In the genomic region with DNA sequence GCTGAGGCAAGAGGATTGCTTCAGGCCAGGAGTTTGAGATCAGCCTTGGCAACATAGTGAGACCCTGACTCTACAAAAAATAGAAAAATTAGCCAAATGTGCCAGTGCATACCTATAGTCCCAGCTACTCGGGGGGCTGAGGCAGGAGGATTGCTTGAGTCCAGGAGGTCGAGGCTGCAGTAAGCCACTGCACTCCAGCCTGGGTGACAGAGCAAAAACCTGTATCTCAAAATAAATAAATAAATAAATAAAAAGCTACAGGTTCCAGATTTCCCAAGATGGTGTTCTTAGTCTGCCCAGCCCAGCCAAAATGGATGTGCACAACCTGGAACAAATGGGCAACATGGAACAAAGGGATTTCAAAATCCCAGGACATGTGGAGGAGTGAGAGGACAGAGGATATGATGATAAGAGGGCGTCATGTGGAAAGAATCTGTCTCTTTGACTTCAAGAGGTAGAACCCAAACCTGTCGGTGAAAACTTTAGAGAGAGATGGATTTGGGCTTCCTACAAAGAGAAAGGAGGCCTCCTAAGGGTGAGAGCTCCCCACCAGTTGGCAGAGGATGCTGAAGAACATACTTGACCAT, we compare ENCODE assay signal across 29 cellular contexts. TPM values are rescaled to one million over a fixed set of nuclear protein-coding genes. Genes with fewer than 3 reads are reported as not detected.
DNase-seq lines count a peak whose midpoint lies in the region; ATAC-seq, FAIRE-seq and TF ChIP-seq lines count a peak whose summit lies in the region.
"Had no signal": no experiment of that assay in that cellular context is flagged by ENCODE, and none has a peak within 500 bp of the region (broad histone marks: within the 10 kb centered on the region; RNA-seq: fewer than 3 reads in every experiment).

No MANE protein-coding gene starts in this region.

- H3K36me3 ChIP-seq in CD4-positive, CD25-positive, alpha-beta regulatory T cell (ENCODE audit: control insufficient read depth, insufficient read depth, low read length), result no peaks in the 10 kb centered on the region
- H3K36me3 ChIP-seq: ascending aorta, left lung, pancreas had no signal

- H3K9me3 Mint-ChIP-seq in CD4-positive, CD25-positive, alpha-beta regulatory T cell, result no peaks in the 10 kb centered on the region
- no peaks in the 10 kb centered on the region for H3K9me3 Mint-ChIP-seq in activated CD8-positive, alpha-beta T cell treated with anti-CD3 and anti-CD28 coated beads, Interleukin-2, amount 10 ng/mL, durations not matched to agents 7 days and 5 days (ENCODE audit: insufficient read depth)
- H3K9me3 Mint-ChIP-seq in immature natural killer cell, result no peaks in the 10 kb centered on the region
- H3K9me3 Mint-ChIP-seq: activated B cell treated with CpG ODN at 0.5 μM for 24 hours; activated naive CD4-positive, alpha-beta T cell treated with anti-CD3 and anti-CD28 coated beads, Interleukin-2, amount 50 U/mL, for 72 hours; naive thymus-derived CD8-positive, alpha-beta T cell had no signal

- H3K4me1 Mint-ChIP-seq in CD4-positive, CD25-positive, alpha-beta regulatory T cell, result peaks cover 11 to 34% (median 19%) of the 10 kb centered on the region in 4 donors
- peaks cover 23% of the 10 kb centered on the region for H3K4me1 Mint-ChIP-seq in activated CD8-positive, alpha-beta T cell treated with anti-CD3 and anti-CD28 coated beads, Interleukin-2, amount 10 ng/mL, durations not matched to agents 7 days and 5 days (ENCODE audit: low read depth)
- H3K4me1 Mint-ChIP-seq in immature natural killer cell, result peaks cover 32 to 43% of the 10 kb centered on the region in 2 donors

- H3K4me2 ChIP-seq in A549, result peak overlapping the region; percentile 79; the same call in 1 of the 3 replicates

- 82% methylated on average over 4 of the region's 4 CpGs for WGBS in A549 (ENCODE audit: missing lambda C conversion rate)

- no peak overlapping the region for H3K4me3 ChIP-seq in A549
- H3K4me3 ChIP-seq in CD4-positive, CD25-positive, alpha-beta regulatory T cell (ENCODE audit: low read depth, low read length), result no peak overlapping the region
- H3K4me3 ChIP-seq: ascending aorta, GM12878, GM23248, left lung, smooth muscle cell had no signal

- peak overlapping the region; percentile 80 to 95 (median 93) for H3K4me3 Mint-ChIP-seq in CD4-positive, CD25-positive, alpha-beta regulatory T cell
- no peak overlapping the region for H3K4me3 Mint-ChIP-seq in activated CD8-positive, alpha-beta T cell treated with anti-CD3 and anti-CD28 coated beads, Interleukin-2, amount 10 ng/mL, durations not matched to agents 7 days and 5 days
- H3K4me3 Mint-ChIP-seq in immature natural killer cell, result peak overlapping the region in 4 of 5 donors; percentile 15 to 97 (median 65)
- H3K4me3 Mint-ChIP-seq: activated B cell treated with CpG ODN at 0.5 μM for 24 hours had no signal

- no peaks in the 10 kb centered on the region for H3K9me3 ChIP-seq in A549
- H3K9me3 ChIP-seq in CD4-positive, CD25-positive, alpha-beta regulatory T cell (ENCODE audit: control insufficient read depth in 2 of 2, low read length in 2 of 2), result no peaks in the 10 kb centered on the region
- H3K9me3 ChIP-seq: ascending aorta, left lung, pancreas had no signal

- no peak for FAIRE-seq in A549 (lab: Jason Lieb, UNC)
- FAIRE-seq: GM12878, HTR-8/SVneo, pancreas, RCC 7860 had no signal

- no peak for TF ChIP-seq POLR2A in A549 (IDR thresholded peaks at IDR 0.05; ENCODE audit: low read length)

- H3K27ac Mint-ChIP-seq in CD4-positive, CD25-positive, alpha-beta regulatory T cell, result peak overlapping the region in 1 of 3 donors; percentile 20
- no peak overlapping the region for H3K27ac Mint-ChIP-seq in activated CD8-positive, alpha-beta T cell treated with anti-CD3 and anti-CD28 coated beads, Interleukin-2, amount 10 ng/mL, durations not matched to agents 7 days and 5 days
- H3K27ac Mint-ChIP-seq in immature natural killer cell, result peak overlapping the region in 2 of 6 donors; percentile 56 to 76
- H3K27ac Mint-ChIP-seq: activated B cell treated with CpG ODN at 0.5 μM for 24 hours had no signal

- H3K27ac ChIP-seq in A549, result 0 out of 6 replicates have a peak overlapping the region, but pooled peaks of 1 of the 2 experiments have one; percentile 1
- no peak overlapping the region for H3K27ac ChIP-seq in CD4-positive, CD25-positive, alpha-beta regulatory T cell (ENCODE audit: insufficient read depth, low read length, poor library complexity, severe bottlenecking)
- H3K27ac ChIP-seq: ascending aorta, C4-2B, GM23248, left lung, pancreas had no signal

- peaks cover 52% of the 10 kb centered on the region for H3K4me1 ChIP-seq in A549
- H3K4me1 ChIP-seq in CD4-positive, CD25-positive, alpha-beta regulatory T cell (ENCODE audit: control insufficient read depth, insufficient read depth, low read length, poor library complexity, severe bottlenecking), result peaks cover 23% of the 10 kb centered on the region
- H3K4me1 ChIP-seq: ascending aorta had no signal

- peaks cover 32% of the 10 kb centered on the region for H3K27me3 Mint-ChIP-seq in CD4-positive, CD25-positive, alpha-beta regulatory T cell
- H3K27me3 Mint-ChIP-seq in activated CD8-positive, alpha-beta T cell treated with anti-CD3 and anti-CD28 coated beads, Interleukin-2, amount 10 ng/mL, durations not matched to agents 7 days and 5 days (ENCODE audit: low read depth), result peaks cover 38% of the 10 kb centered on the region
- peaks cover 0 to 10% (median 7%) of the 10 kb centered on the region in 3 donors for H3K27me3 Mint-ChIP-seq in immature natural killer cell (ENCODE audit: low read depth in 3 of 3)

- no peak for TF ChIP-seq CTCF in A549 (IDR thresholded peaks at IDR 0.05)

- H3K36me3 Mint-ChIP-seq in CD4-positive, CD25-positive, alpha-beta regulatory T cell, result peaks cover 3% of the 10 kb centered on the region
- no peaks in the 10 kb centered on the region for H3K36me3 Mint-ChIP-seq in activated CD8-positive, alpha-beta T cell treated with anti-CD3 and anti-CD28 coated beads, Interleukin-2, amount 10 ng/mL, durations not matched to agents 7 days and 5 days (ENCODE audit: low read depth)
- peaks cover 0 to 3% (median 0%) of the 10 kb centered on the region in 3 donors for H3K36me3 Mint-ChIP-seq in immature natural killer cell

- no peak for DNase-seq in A549 (ENCODE audit: low read depth in 1 of 2, low spot score in 1 of 2)
- no peak for DNase-seq in CD4-positive, CD25-positive, alpha-beta regulatory T cell
- peak; percentile 12 for DNase-seq in activated CD8-positive, alpha-beta T cell treated with anti-CD3 and anti-CD28 coated beads, Interleukin-2, amount 10 ng/mL, durations not matched to agents 7 days and 5 days
- DNase-seq in immature natural killer cell, result no peak
- DNase-seq in stimulated activated CD4-positive, alpha-beta T cell treated with anti-CD3 and anti-CD28 coated beads, Interleukin-1b, Interleukin-23, amount 100 ng/mL, for 48 hours, result no peak
- DNase-seq in activated CD8-positive, alpha-beta memory T cell treated with anti-CD3 and anti-CD28 coated beads, Interleukin-2, amount 50 U/mL, for 4 hours, result no peak
- no peak for DNase-seq in activated naive CD4-positive, alpha-beta T cell (lab: John Stamatoyannopoulos, UW)
- DNase-seq: activated B cell treated with CpG ODN at 0.5 μM for 24 hours; caudate nucleus; DMS 273 treated with DMSO at 0.1 percent for 48 hours; EL; GM23248; hippocampal formation; KG1; left lung; midbrain; MM.1S; naive thymus-derived CD8-positive, alpha-beta T cell; NCI-H2029 treated with DMSO at 0.1 percent for 48 hours; NCI-H526 treated with DMSO at 0.1 percent for 48 hours; pancreas; retina had no signal

- POLR2A ChIA-PET in A549 (lab: Yijun Ruan, JAX), result no interaction called here
- POLR2A ChIA-PET in activated CD8-positive, alpha-beta T cell treated with anti-CD3 and anti-CD28 coated beads, Interleukin-2, amount 10 ng/mL, durations not matched to agents 7 days and 5 days (lab: Charles Lee), result interaction anchor here (0.7 kb wide), 1 partner anchor 76 kb away, joined by 4 read pairs; no protein-coding TSS in a partner anchor

- no peak for TF ChIP-seq RAD21 in A549 (conservative IDR thresholded peaks at IDR 0.05 in 1 of 2, IDR thresholded peaks at IDR 0.05 in 1 of 2)

- peaks cover 2% of the 10 kb centered on the region for H3K27me3 ChIP-seq in CD4-positive, CD25-positive, alpha-beta regulatory T cell (ENCODE audit: control insufficient read depth, insufficient read depth, low read length)
- H3K27me3 ChIP-seq: ascending aorta, pancreas had no signal

- TF ChIP-seq EP300 in A549 (IDR thresholded peaks at IDR 0.05), result no peak

- CTCF ChIA-PET in A549 (lab: Yijun Ruan, JAX), result interaction anchor here (0.6 to 0.9 kb wide), 2 partner anchors 9 to 440 kb away, joined by 3 read pairs; no protein-coding TSS in a partner anchor
- CTCF ChIA-PET in activated CD8-positive, alpha-beta T cell treated with anti-CD3 and anti-CD28 coated beads, Interleukin-2, amount 10 ng/mL, durations not matched to agents 7 days and 5 days (lab: Charles Lee), result no interaction called here

- no peak for ATAC-seq in A549
- ATAC-seq in CD4-positive, CD25-positive, alpha-beta regulatory T cell (ENCODE audit: low read depth in 2 of 2), result no peak
- no peak for ATAC-seq in activated CD8-positive, alpha-beta T cell treated with anti-CD3 and anti-CD28 coated beads, Interleukin-2, amount 10 ng/mL, durations not matched to agents 7 days and 5 days
- ATAC-seq: GM12878; left lung; naive thymus-derived CD8-positive, alpha-beta T cell; pancreas had no signal

TF ChIP-seq in A549, 52 proteins besides CTCF, POLR2A, EP300 and RAD21 (continues in another document):
- no peak for TF ChIP-seq HES2 (IDR thresholded peaks at IDR 0.05)
- no peak for TF ChIP-seq ZNF302 (CRISPR knock-in tag; IDR thresholded peaks at IDR 0.05)

RNA-seq across cellular contexts. Expression of gene EDARADD, which starts 3.2 kb away (rescaled TPM):
- polyA plus RNA-seq in A549 (2011; rRNA removed) (5.8 and 7.2 TPM in 2 replicates), A549 (2017; fragmentation: RNase III; extraction: RNeasy Plus Mini Kit Qiagen cat#74134 plus additional on column Dnase treatment) (1.5 to 2.1 TPM (median 2.0 TPM) in 3 replicates), immature natural killer cell (1 to 10 TPM in 2 of 3 donors, not detected in 1; 5.2 to 5.8 TPM)
- polyA plus RNA-seq in A549 (2012; cell fraction: cytosol; rRNA removed), result 1.1 and 1.3 TPM in 2 replicates
- polyA plus RNA-seq in A549 (2012; cell fraction: nucleus; rRNA removed), result 0.73 and 0.95 TPM in 2 replicates
- polyA minus RNA-seq in A549 (2011; rRNA and poly(A)+ RNA removed), result 6.2 and 6.8 TPM in 2 replicates
- total RNA-seq in CD4-positive, CD25-positive, alpha-beta regulatory T cell, result 5.0 TPM
- 1 to 10 TPM; 2.5 to 5.7 (median 4.3) TPM for polyA plus RNA-seq in CD4-positive, CD25-positive, alpha-beta regulatory T cell
- 1 to 10 TPM in 1 of 2 experiments, under 1 TPM in 1; 0.45 to 1.2 TPM for total RNA-seq in activated CD8-positive, alpha-beta T cell treated with anti-CD3 and anti-CD28 coated beads, Interleukin-2, amount 10 ng/mL, durations not matched to agents 7 days and 5 days
- total RNA-seq: activated B cell treated with CpG ODN at 0.5 μM for 24 hours, ascending aorta had no signal
